ENCODE assay signal across 1 cellular context in the genomic region with DNA sequence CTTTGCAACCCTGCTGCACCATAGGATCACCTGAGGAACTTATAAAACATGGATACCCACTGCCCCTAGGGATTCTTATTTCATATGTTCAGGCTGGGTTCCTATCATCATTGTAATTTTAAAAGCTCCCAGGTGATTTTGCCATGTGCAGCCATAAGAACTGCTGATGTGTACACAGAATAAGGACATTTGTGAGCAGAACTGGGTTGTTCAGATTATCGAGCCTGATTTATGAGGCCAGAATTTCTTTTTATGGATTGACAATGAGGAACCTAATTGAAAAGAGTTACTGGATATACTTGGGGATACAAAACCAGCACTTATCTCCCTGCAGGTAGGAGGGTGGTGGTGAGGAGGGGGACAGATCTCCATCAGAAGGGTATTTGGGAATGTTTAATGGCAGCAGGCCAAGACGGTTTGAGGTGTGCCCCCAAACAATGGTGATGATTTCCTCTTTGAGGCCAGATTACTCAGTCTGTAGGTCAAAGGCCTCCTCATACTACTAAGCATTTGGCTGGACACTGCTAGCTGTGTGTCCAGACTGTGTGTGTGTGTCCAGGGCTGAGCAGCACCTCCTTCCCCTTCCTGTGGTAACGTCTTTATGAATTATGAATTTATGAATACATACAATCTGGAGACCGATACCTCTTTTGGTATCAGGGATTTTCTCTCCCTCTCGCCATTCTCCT.
TF ChIP-seq lines count a peak whose summit lies in the region.

No MANE protein-coding gene starts in this region.

TF ChIP-seq in HepG2, 621 proteins besides CTCF, POLR2A, EP300 and RAD21:
- TF ChIP-seq RXRB (CRISPR knock-in tag; IDR thresholded peaks at IDR 0.05; ENCODE audit: borderline replicate concordance) (peak; percentile 26; the same call in 1 of the 2 replicates), MAZ (IDR thresholded peaks at IDR 0.05; ENCODE audit: borderline replicate concordance, low read depth, low read length) (no peak), MAZ (CRISPR knock-in tag; IDR thresholded peaks at IDR 0.05; ENCODE audit: low read depth) (no peak), SYNCRIP (IDR thresholded peaks at IDR 0.05; ENCODE audit: insufficient read depth, low read depth, low read length) (no peak), PPARG (CRISPR knock-in tag; conservative IDR thresholded peaks at IDR 0.05) (peak; percentile 82), ZFX (CRISPR knock-in tag; IDR thresholded peaks at IDR 0.05; ENCODE audit: low read depth) (no peak), SOX13 (IDR thresholded peaks at IDR 0.05) (no peak), SOX13 (CRISPR knock-in tag; conservative IDR thresholded peaks at IDR 0.05 in 1 of 2, IDR thresholded peaks at IDR 0.05 in 1 of 2) (peak in 1 of 2 experiments; percentile 60; a peak in 1 of 4 replicates), GATAD2A (CRISPR knock-in tag; IDR thresholded peaks at IDR 0.05) (peak; percentile 37; the same call in 1 of the 2 replicates), SOX5 (CRISPR knock-in tag; IDR thresholded peaks at IDR 0.05; ENCODE audit: borderline replicate concordance) (peak; percentile 47; the same call in 1 of the 2 replicates), ETV5 (CRISPR knock-in tag; IDR thresholded peaks at IDR 0.05; ENCODE audit: borderline replicate concordance) (peak; percentile 38; the same call in 1 of the 2 replicates), SALL1 (CRISPR knock-in tag; IDR thresholded peaks at IDR 0.05) (peak; percentile 56), FOSL2 (CRISPR knock-in tag; IDR thresholded peaks at IDR 0.05) (peak; percentile 29; the same call in 1 of the 2 replicates)
- TF ChIP-seq, protein P1, sequence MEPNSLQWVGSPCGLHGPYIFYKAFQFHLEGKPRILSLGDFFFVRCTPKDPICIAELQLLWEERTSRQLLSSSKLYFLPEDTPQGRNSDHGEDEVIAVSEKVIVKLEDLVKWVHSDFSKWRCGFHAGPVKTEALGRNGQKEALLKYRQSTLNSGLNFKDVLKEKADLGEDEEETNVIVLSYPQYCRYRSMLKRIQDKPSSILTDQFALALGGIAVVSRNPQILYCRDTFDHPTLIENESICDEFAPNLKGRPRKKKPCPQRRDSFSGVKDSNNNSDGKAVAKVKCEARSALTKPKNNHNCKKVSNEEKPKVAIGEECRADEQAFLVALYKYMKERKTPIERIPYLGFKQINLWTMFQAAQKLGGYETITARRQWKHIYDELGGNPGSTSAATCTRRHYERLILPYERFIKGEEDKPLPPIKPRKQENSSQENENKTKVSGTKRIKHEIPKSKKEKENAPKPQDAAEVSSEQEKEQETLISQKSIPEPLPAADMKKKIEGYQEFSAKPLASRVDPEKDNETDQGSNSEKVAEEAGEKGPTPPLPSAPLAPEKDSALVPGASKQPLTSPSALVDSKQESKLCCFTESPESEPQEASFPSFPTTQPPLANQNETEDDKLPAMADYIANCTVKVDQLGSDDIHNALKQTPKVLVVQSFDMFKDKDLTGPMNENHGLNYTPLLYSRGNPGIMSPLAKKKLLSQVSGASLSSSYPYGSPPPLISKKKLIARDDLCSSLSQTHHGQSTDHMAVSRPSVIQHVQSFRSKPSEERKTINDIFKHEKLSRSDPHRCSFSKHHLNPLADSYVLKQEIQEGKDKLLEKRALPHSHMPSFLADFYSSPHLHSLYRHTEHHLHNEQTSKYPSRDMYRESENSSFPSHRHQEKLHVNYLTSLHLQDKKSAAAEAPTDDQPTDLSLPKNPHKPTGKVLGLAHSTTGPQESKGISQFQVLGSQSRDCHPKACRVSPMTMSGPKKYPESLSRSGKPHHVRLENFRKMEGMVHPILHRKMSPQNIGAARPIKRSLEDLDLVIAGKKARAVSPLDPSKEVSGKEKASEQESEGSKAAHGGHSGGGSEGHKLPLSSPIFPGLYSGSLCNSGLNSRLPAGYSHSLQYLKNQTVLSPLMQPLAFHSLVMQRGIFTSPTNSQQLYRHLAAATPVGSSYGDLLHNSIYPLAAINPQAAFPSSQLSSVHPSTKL (CRISPR knock-in tag; IDR thresholded peaks at IDR 0.05) = 0 out of 2 replicates have a peak, but pooled peaks have one; percentile 15
